In genomic region chr7:88218428-88218745, GRCh38 we compare ENCODE assay signal across 7 cellular contexts. TPM values are rescaled to one million over a fixed set of nuclear protein-coding genes. Genes with fewer than 3 reads are reported as not detected.
DNase-seq lines count a peak whose midpoint lies in the region; ATAC-seq and TF ChIP-seq lines count a peak whose summit lies in the region.

No MANE protein-coding gene starts in this region.

- intact Hi-C loops in activated CD4-positive, alpha-beta memory T cell treated with anti-CD3 and anti-CD28 coated beads for 36 hours (cut with micrococcal nuclease) = loop anchor here (2.0 to 10.0 kb wide), 3 partner anchors 342 to 1001 kb away; partner anchors contain the start of genes CROT, DBF4, SLC25A40 and TMEM243

- H3K4me3 ChIP-seq in HAP-1 (peak overlapping the region; percentile 91), hepatocyte (peak overlapping the region; percentile 58)

- H2AFZ ChIP-seq in hepatocyte = peak overlapping the region; percentile 61

- no peak for DNase-seq in HAP-1 (ENCODE audit: low spot score in 2 of 2)
- no peak for DNase-seq in activated CD4-positive, alpha-beta memory T cell treated with anti-CD3 and anti-CD28 coated beads for 36 hours
- DNase-seq in hepatocyte (ENCODE audit: low spot score) = no peak
- no peak for DNase-seq in stimulated activated naive B cell treated with anti-CD40 and anti-IgM and Interleukin-4, amounts not matched to agents 10 μg/mL and 1 μg/mL and 100 μg/mL, for 72 hours
- no peak for DNase-seq in effector CD4-positive, alpha-beta T cell
- no peak for DNase-seq in GM10248 (ENCODE audit: extremely low spot score)
- DNase-seq in NCI-H187 (lab: John Stamatoyannopoulos, UW) = no peak

- CTCF ChIA-PET in activated CD4-positive, alpha-beta memory T cell treated with anti-CD3 and anti-CD28 coated beads for 36 hours (lab: Charles Lee) = interaction anchor here (0.7 to 0.9 kb wide), 2 partner anchors 15 to 42 kb away, joined by 3 read pairs; no protein-coding TSS in a partner anchor
- CTCF ChIA-PET in GM10248 (lab: Yijun Ruan, JAX) = interaction anchor here (0.7 to 2.4 kb wide), 6 partner anchors 9 to 420 kb away, joined by 3 to 10 read pairs (median 3); no protein-coding TSS in a partner anchor

- H3K9me3 ChIP-seq in HAP-1 (no peaks in the 10 kb centered on the region), hepatocyte (ENCODE audit: low read depth) (no peaks in the 10 kb centered on the region)

- in situ Hi-C loops in HAP-1 (cut with MboI; ENCODE audit: low sequenced_read_pairs) = no loop called here

- H3K4me3 Mint-ChIP-seq in activated CD4-positive, alpha-beta memory T cell treated with anti-CD3 and anti-CD28 coated beads for 36 hours = peak overlapping the region; percentile 87
- H3K4me3 Mint-ChIP-seq in stimulated activated naive B cell treated with anti-CD40 and anti-IgM and Interleukin-4, amounts not matched to agents 10 μg/mL and 1 μg/mL and 100 μg/mL, for 72 hours = peak overlapping the region; percentile 91 to 92

- no peaks in the 10 kb centered on the region for H3K27me3 ChIP-seq in HAP-1 (ENCODE audit: low read depth)
- no peaks in the 10 kb centered on the region for H3K27me3 ChIP-seq in hepatocyte

- no peaks in the 10 kb centered on the region for H3K9me3 Mint-ChIP-seq in activated CD4-positive, alpha-beta memory T cell treated with anti-CD3 and anti-CD28 coated beads for 36 hours
- H3K9me3 Mint-ChIP-seq in stimulated activated naive B cell treated with anti-CD40 and anti-IgM and Interleukin-4, amounts not matched to agents 10 μg/mL and 1 μg/mL and 100 μg/mL, for 72 hours = no peaks in the 10 kb centered on the region

- peaks cover 25% of the 10 kb centered on the region for H3K4me1 Mint-ChIP-seq in activated CD4-positive, alpha-beta memory T cell treated with anti-CD3 and anti-CD28 coated beads for 36 hours (ENCODE audit: low read depth)
- peaks cover 13 to 36% of the 10 kb centered on the region in 2 donors for H3K4me1 Mint-ChIP-seq in stimulated activated naive B cell treated with anti-CD40 and anti-IgM and Interleukin-4, amounts not matched to agents 10 μg/mL and 1 μg/mL and 100 μg/mL, for 72 hours

- H3K27ac ChIP-seq in hepatocyte = peak overlapping the region; percentile 94

- H4K20me1 ChIP-seq in hepatocyte (ENCODE audit: insufficient read depth, poor library complexity, severe bottlenecking) = peaks cover 5% of the 10 kb centered on the region

- peaks cover 32% of the 10 kb centered on the region for H3K36me3 ChIP-seq in HAP-1 (replicated peaks)
- no peaks in the 10 kb centered on the region for H3K36me3 ChIP-seq in hepatocyte (replicated peaks; ENCODE audit: insufficient read depth, low read depth)

- TF ChIP-seq CTCF in hepatocyte (IDR thresholded peaks at IDR 0.05; ENCODE audit: poor library complexity) (no peak), GM10248 (IDR thresholded peaks at IDR 0.05; ENCODE audit: control extremely low read depth, extremely low read depth, low read depth, missing control alignments) (no peak)

- H3K4me1 ChIP-seq in HAP-1 (peaks cover 21% of the 10 kb centered on the region), hepatocyte (ENCODE audit: insufficient read depth) (no peaks in the 10 kb centered on the region)

- peaks cover 56% of the 10 kb centered on the region for H3K79me2 ChIP-seq in hepatocyte

- H3K9me2 ChIP-seq in hepatocyte (replicated peaks; ENCODE audit: insufficient read depth) = no peaks in the 10 kb centered on the region

- peak overlapping the region; percentile 79 for H3K27ac Mint-ChIP-seq in activated CD4-positive, alpha-beta memory T cell treated with anti-CD3 and anti-CD28 coated beads for 36 hours
- peak overlapping the region; percentile 99 for H3K27ac Mint-ChIP-seq in stimulated activated naive B cell treated with anti-CD40 and anti-IgM and Interleukin-4, amounts not matched to agents 10 μg/mL and 1 μg/mL and 100 μg/mL, for 72 hours

- ATAC-seq in stimulated activated naive B cell treated with anti-CD40 and anti-IgM and Interleukin-4, amounts not matched to agents 10 μg/mL and 1 μg/mL and 100 μg/mL, for 72 hours (replicated peaks) = no peak

- no peaks in the 10 kb centered on the region for H3K27me3 Mint-ChIP-seq in activated CD4-positive, alpha-beta memory T cell treated with anti-CD3 and anti-CD28 coated beads for 36 hours
- peaks cover 0 to 4% of the 10 kb centered on the region in 2 donors for H3K27me3 Mint-ChIP-seq in stimulated activated naive B cell treated with anti-CD40 and anti-IgM and Interleukin-4, amounts not matched to agents 10 μg/mL and 1 μg/mL and 100 μg/mL, for 72 hours

- 66% methylated on average over 5 of the region's 5 CpGs for WGBS in hepatocyte (ENCODE audit: low lambda C conversion rate, missing lambda C conversion rate)

- peaks cover 29% of the 10 kb centered on the region for H3K36me3 Mint-ChIP-seq in activated CD4-positive, alpha-beta memory T cell treated with anti-CD3 and anti-CD28 coated beads for 36 hours
- peaks cover 18 to 34% of the 10 kb centered on the region in 2 donors for H3K36me3 Mint-ChIP-seq in stimulated activated naive B cell treated with anti-CD40 and anti-IgM and Interleukin-4, amounts not matched to agents 10 μg/mL and 1 μg/mL and 100 μg/mL, for 72 hours

- POLR2A ChIA-PET in activated CD4-positive, alpha-beta memory T cell treated with anti-CD3 and anti-CD28 coated beads for 36 hours (lab: Charles Lee) = interaction anchor here (0.7 kb wide), 1 partner anchor 47 kb away, joined by 3 read pairs; no protein-coding TSS in a partner anchor
- POLR2A ChIA-PET in GM10248 (lab: Yijun Ruan, JAX) = no interaction called here

- peak overlapping the region; percentile 79 for H3K4me2 ChIP-seq in hepatocyte

RNA-seq across cellular contexts. Expression of gene SRI, which starts 1.5 kb away (rescaled TPM):
- total RNA-seq in activated CD4-positive, alpha-beta memory T cell treated with anti-CD3 and anti-CD28 coated beads for 36 hours = 100 to 1,000 TPM; 219 to 220 TPM
- total RNA-seq in hepatocyte = 111 and 116 TPM in 2 replicates
- polyA plus RNA-seq in hepatocyte = 213 and 228 TPM in 2 replicates
